In the genomic region with DNA sequence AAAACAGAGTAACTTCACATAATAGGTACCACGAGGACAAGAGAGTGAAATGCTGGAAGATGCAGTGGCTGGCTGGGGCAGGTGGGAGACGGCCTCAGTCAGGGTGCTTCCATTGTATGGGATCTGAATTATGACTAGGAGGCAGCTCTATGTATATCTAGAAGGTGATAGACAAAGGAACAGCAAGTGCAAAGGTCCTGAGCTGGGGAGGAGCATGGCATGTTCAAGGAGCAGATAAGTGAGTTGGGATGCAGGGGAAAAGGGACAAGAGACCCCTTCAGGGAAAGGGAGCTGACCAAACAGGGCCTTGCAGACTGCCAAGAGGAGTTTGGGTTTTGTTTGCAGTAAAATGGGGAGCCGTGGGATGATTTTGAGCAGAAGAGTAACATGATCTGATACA, we compare ENCODE assay signal across 25 cellular contexts. TPM values are rescaled to one million over a fixed set of nuclear protein-coding genes. Genes with fewer than 3 reads are reported as not detected.
DNase-seq lines count a peak whose midpoint lies in the region; ATAC-seq and TF ChIP-seq lines count a peak whose summit lies in the region.
"Had no signal": no experiment of that assay in that cellular context is flagged by ENCODE, and none has a peak within 500 bp of the region (broad histone marks: within the 10 kb centered on the region; RNA-seq: fewer than 3 reads in every experiment).

No MANE protein-coding gene starts in this region.

- no peak for TF ChIP-seq POLR2A in esophagus squamous epithelium (IDR thresholded peaks at IDR 0.05)

- no peaks in the 10 kb centered on the region for H3K9me3 Mint-ChIP-seq in T-helper 1 cell treated with Interleukin-12 subunit alpha and Interleukin-12 subunit beta and Interleukin-4 antibody, amounts not matched to agents 30 μg/mL and 1 μg/mL, for 36 hours
- no peaks in the 10 kb centered on the region for H3K9me3 Mint-ChIP-seq in stimulated activated naive CD8-positive, alpha-beta T cell treated with anti-CD3 and anti-CD28 coated beads, Interleukin-15, Interleukin-2, amounts not matched to agents 100 ng/mL and 50 ng/mL, for 24 hours
- H3K9me3 Mint-ChIP-seq in stimulated activated naive CD8-positive, alpha-beta T cell treated with anti-CD3 and anti-CD28 coated beads, Interleukin-15, amount 100 ng/mL, for 72 hours = no peaks in the 10 kb centered on the region
- H3K9me3 Mint-ChIP-seq: CD8-positive, alpha-beta T cell; dendritic cell treated with granulocyte-macrophage colony-stimulating factor and Interleukin-4, amounts not matched to agents 40 ng/mL and 50 ng/mL, for 4 days; neural progenitor cell had no signal

- H3K27ac Mint-ChIP-seq in T-helper 1 cell treated with Interleukin-12 subunit alpha and Interleukin-12 subunit beta and Interleukin-4 antibody, amounts not matched to agents 30 μg/mL and 1 μg/mL, for 36 hours = peak overlapping the region; percentile 96
- H3K27ac Mint-ChIP-seq in stimulated activated naive CD8-positive, alpha-beta T cell treated with anti-CD3 and anti-CD28 coated beads, Interleukin-15, Interleukin-2, amounts not matched to agents 100 ng/mL and 50 ng/mL, for 24 hours = peak overlapping the region; percentile 76
- H3K27ac Mint-ChIP-seq in stimulated activated naive CD8-positive, alpha-beta T cell treated with anti-CD3 and anti-CD28 coated beads, Interleukin-15, amount 100 ng/mL, for 72 hours = no peak overlapping the region
- H3K27ac Mint-ChIP-seq: dendritic cell treated with granulocyte-macrophage colony-stimulating factor and Interleukin-4, amounts not matched to agents 40 ng/mL and 50 ng/mL, for 4 days; neural progenitor cell; progenitor cell of endocrine pancreas had no signal

- H3K9me3 ChIP-seq in esophagus squamous epithelium = no peaks in the 10 kb centered on the region
- H3K9me3 ChIP-seq: heart left ventricle, mucosa of descending colon, testis had no signal

- intact Hi-C loops in esophagus squamous epithelium (cut with DNase I) (no loop called here), left cardiac atrium (cut with DNase I) (loop anchor here in 1 of 2 donors (10.0 kb wide), 1 partner anchor 190 kb away; no protein-coding TSS in a partner anchor)

- peaks cover 57% of the 10 kb centered on the region for H3K4me1 Mint-ChIP-seq in T-helper 1 cell treated with Interleukin-12 subunit alpha and Interleukin-12 subunit beta and Interleukin-4 antibody, amounts not matched to agents 30 μg/mL and 1 μg/mL, for 36 hours (ENCODE audit: low read depth)
- peaks cover 65% of the 10 kb centered on the region for H3K4me1 Mint-ChIP-seq in stimulated activated naive CD8-positive, alpha-beta T cell treated with anti-CD3 and anti-CD28 coated beads, Interleukin-15, Interleukin-2, amounts not matched to agents 100 ng/mL and 50 ng/mL, for 24 hours (ENCODE audit: low read depth)
- H3K4me1 Mint-ChIP-seq in stimulated activated naive CD8-positive, alpha-beta T cell treated with anti-CD3 and anti-CD28 coated beads, Interleukin-15, amount 100 ng/mL, for 72 hours = peaks cover 61% of the 10 kb centered on the region
- H3K4me1 Mint-ChIP-seq: neural progenitor cell had no signal

- peaks cover 2% of the 10 kb centered on the region for H3K36me3 Mint-ChIP-seq in T-helper 1 cell treated with Interleukin-12 subunit alpha and Interleukin-12 subunit beta and Interleukin-4 antibody, amounts not matched to agents 30 μg/mL and 1 μg/mL, for 36 hours (ENCODE audit: low read depth)
- no peaks in the 10 kb centered on the region for H3K36me3 Mint-ChIP-seq in stimulated activated naive CD8-positive, alpha-beta T cell treated with anti-CD3 and anti-CD28 coated beads, Interleukin-15, Interleukin-2, amounts not matched to agents 100 ng/mL and 50 ng/mL, for 24 hours (ENCODE audit: low read depth)
- H3K36me3 Mint-ChIP-seq: CD8-positive, alpha-beta T cell; neural progenitor cell had no signal

- WGBS in esophagus squamous epithelium, 2 donors = 69 to 78% methylated on average over 3 of the region's 3 CpGs

- no peaks in the 10 kb centered on the region for H3K36me3 ChIP-seq in esophagus squamous epithelium
- H3K36me3 ChIP-seq: cardiac muscle cell, heart left ventricle, neural progenitor cell had no signal

- peak overlapping the region; percentile 3 for H3K4me3 Mint-ChIP-seq in T-helper 1 cell treated with Interleukin-12 subunit alpha and Interleukin-12 subunit beta and Interleukin-4 antibody, amounts not matched to agents 30 μg/mL and 1 μg/mL, for 36 hours
- no peak overlapping the region for H3K4me3 Mint-ChIP-seq in stimulated activated naive CD8-positive, alpha-beta T cell treated with anti-CD3 and anti-CD28 coated beads, Interleukin-15, Interleukin-2, amounts not matched to agents 100 ng/mL and 50 ng/mL, for 24 hours
- peak overlapping the region in 1 of 2 donors; percentile 29 for H3K4me3 Mint-ChIP-seq in stimulated activated naive CD8-positive, alpha-beta T cell treated with anti-CD3 and anti-CD28 coated beads, Interleukin-15, amount 100 ng/mL, for 72 hours
- H3K4me3 Mint-ChIP-seq: CD8-positive, alpha-beta T cell; dendritic cell treated with granulocyte-macrophage colony-stimulating factor and Interleukin-4, amounts not matched to agents 40 ng/mL and 50 ng/mL, for 4 days; neural progenitor cell had no signal

- H3K4me1 ChIP-seq in esophagus squamous epithelium = peaks cover 0 to 27% (median 0%) of the 10 kb centered on the region in 3 donors
- H3K4me1 ChIP-seq: neural progenitor cell, testis had no signal

- TF ChIP-seq CTCF in esophagus squamous epithelium (IDR thresholded peaks at IDR 0.05) = no peak

- no peak for DNase-seq in T-helper 1 cell
- no peak for DNase-seq in stimulated activated naive CD8-positive, alpha-beta T cell treated with anti-CD3 and anti-CD28 coated beads, Interleukin-15, amount 100 ng/mL, for 72 hours
- DNase-seq in esophagus squamous epithelium (lab: John Stamatoyannopoulos, UW) = no peak
- DNase-seq in NCI-H2107 treated with DMSO at 0.1 percent for 48 hours (lab: John Stamatoyannopoulos, UW; ENCODE audit: unreplicated experiment) = no peak
- DNase-seq in left cardiac atrium = no peak
- DNase-seq: activated CD4-positive, alpha-beta T cell treated with anti-CD3 and anti-CD28 coated beads, Interleukin-2, amount 50 U/mL, for 48 hours; heart left ventricle; left ventricle myocardium superior; NCI-H1092; NCI-H2029; NCI-H226; NCI-H748 treated with DMSO at 0.1 percent for 48 hours; OCI-M1; SHP77; testis had no signal

- no peak for ATAC-seq in stimulated activated naive CD8-positive, alpha-beta T cell treated with anti-CD3 and anti-CD28 coated beads, Interleukin-15, amount 100 ng/mL, for 72 hours
- no peak for ATAC-seq in GM21825 (IDR thresholded peaks at IDR 0.05; ENCODE audit: unreplicated experiment)
- ATAC-seq in left cardiac atrium = no peak
- ATAC-seq: heart left ventricle, left ventricle myocardium superior had no signal

- H3K27ac ChIP-seq in esophagus squamous epithelium = peak overlapping the region; percentile 72 to 96 (median 80)
- H3K27ac ChIP-seq: 22Rv1, cardiac muscle cell, heart left ventricle, neural progenitor cell, testis had no signal

- peaks cover 3% of the 10 kb centered on the region for H3K27me3 Mint-ChIP-seq in T-helper 1 cell treated with Interleukin-12 subunit alpha and Interleukin-12 subunit beta and Interleukin-4 antibody, amounts not matched to agents 30 μg/mL and 1 μg/mL, for 36 hours (ENCODE audit: low read depth)
- H3K27me3 Mint-ChIP-seq in stimulated activated naive CD8-positive, alpha-beta T cell treated with anti-CD3 and anti-CD28 coated beads, Interleukin-15, Interleukin-2, amounts not matched to agents 100 ng/mL and 50 ng/mL, for 24 hours = no peaks in the 10 kb centered on the region
- H3K27me3 Mint-ChIP-seq in stimulated activated naive CD8-positive, alpha-beta T cell treated with anti-CD3 and anti-CD28 coated beads, Interleukin-15, amount 100 ng/mL, for 72 hours = no peaks in the 10 kb centered on the region
- H3K27me3 Mint-ChIP-seq: progenitor cell of endocrine pancreas had no signal

- H3K27me3 ChIP-seq in esophagus squamous epithelium = no peaks in the 10 kb centered on the region
- H3K27me3 ChIP-seq: cardiac muscle cell, heart left ventricle, neural progenitor cell, testis had no signal

- H3K4me3 ChIP-seq in esophagus squamous epithelium = no peak overlapping the region
- H3K4me3 ChIP-seq: cardiac muscle cell, heart left ventricle, mucosa of descending colon, neural progenitor cell, testis had no signal

RNA-seq across cellular contexts. Expression of gene SLC9A8, which starts 8.3 kb away (rescaled TPM):
- 10 to 100 TPM; 11.5 to 14.1 (median 11.9) TPM for total RNA-seq in esophagus squamous epithelium
- 1 to 10 TPM; 6.4 to 6.5 TPM for total RNA-seq in left cardiac atrium

Comparison
In these comparisons a context has a peak if more than half of its experiments do, and no peak if none do; other contexts are left out.
1. H3K27ac Mint-ChIP-seq: peak in T-helper 1 cell treated with Interleukin-12 subunit alpha and Interleukin-12 subunit beta and Interleukin-4 antibody, amounts not matched to agents 30 μg/mL and 1 μg/mL, for 36 hours (single experiment) and stimulated activated naive CD8-positive, alpha-beta T cell treated with anti-CD3 and anti-CD28 coated beads, Interleukin-15, Interleukin-2, amounts not matched to agents 100 ng/mL and 50 ng/mL, for 24 hours (single experiment); none in stimulated activated naive CD8-positive, alpha-beta T cell treated with anti-CD3 and anti-CD28 coated beads, Interleukin-15, amount 100 ng/mL, for 72 hours (0 of 2).